In the genomic region with DNA sequence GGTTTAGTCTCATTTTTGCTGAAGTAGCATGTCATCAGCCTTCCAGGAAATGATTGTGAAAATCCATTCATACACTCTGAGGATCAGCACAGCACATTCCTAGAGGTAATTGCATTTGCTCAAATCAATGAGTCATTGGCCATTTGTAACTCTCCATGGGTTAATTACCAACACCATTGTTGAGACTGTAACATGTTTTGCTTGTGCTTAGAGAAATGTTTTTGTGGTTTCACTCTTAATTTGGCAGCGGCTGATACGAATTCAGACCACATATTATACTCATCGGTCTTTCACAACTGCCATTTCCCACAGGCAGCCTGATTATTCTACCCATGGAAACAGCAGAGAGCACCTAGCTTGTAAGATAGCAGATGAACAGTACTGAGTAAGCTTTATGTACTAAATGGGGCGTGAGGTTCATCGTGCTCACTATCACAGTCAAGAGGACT, we compare ENCODE assay signal across 8 cellular contexts.
DNase-seq lines count a peak whose midpoint lies in the region; ATAC-seq, FAIRE-seq and TF ChIP-seq lines count a peak whose summit lies in the region.

No MANE protein-coding gene starts in this region.

- no peak overlapping the region for H3K4me3 Mint-ChIP-seq in activated CD8-positive, alpha-beta T cell treated with anti-CD3 and anti-CD28 coated beads for 36 hours
- H3K4me3 Mint-ChIP-seq in activated CD8-positive, alpha-beta T cell treated with anti-CD3 and anti-CD28 coated beads, Interleukin-2, amount 10 ng/mL, durations not matched to agents 7 days and 5 days, result no peak overlapping the region

- 62 to 83% (median 68%) methylated on average over 5 of the region's 5 CpGs for WGBS in spleen, 5 donors

- CTCF ChIA-PET in activated CD8-positive, alpha-beta T cell treated with anti-CD3 and anti-CD28 coated beads for 36 hours (lab: Charles Lee), result interaction anchor here (0.8 kb wide), 1 partner anchor 464 kb away, joined by 3 read pairs; no protein-coding TSS in a partner anchor
- CTCF ChIA-PET in activated CD8-positive, alpha-beta T cell treated with anti-CD3 and anti-CD28 coated beads, Interleukin-2, amount 10 ng/mL, durations not matched to agents 7 days and 5 days (lab: Charles Lee), result no interaction called here

- peak; percentile 60 for ATAC-seq in activated CD8-positive, alpha-beta T cell treated with anti-CD3 and anti-CD28 coated beads for 36 hours
- no peak for ATAC-seq in activated CD8-positive, alpha-beta T cell treated with anti-CD3 and anti-CD28 coated beads, Interleukin-2, amount 10 ng/mL, durations not matched to agents 7 days and 5 days
- no peak for ATAC-seq in GM21619 (IDR thresholded peaks at IDR 0.05; ENCODE audit: unreplicated experiment)

- H3K36me3 Mint-ChIP-seq in activated CD8-positive, alpha-beta T cell treated with anti-CD3 and anti-CD28 coated beads for 36 hours (ENCODE audit: low read depth), result no peaks in the 10 kb centered on the region
- H3K36me3 Mint-ChIP-seq in activated CD8-positive, alpha-beta T cell treated with anti-CD3 and anti-CD28 coated beads, Interleukin-2, amount 10 ng/mL, durations not matched to agents 7 days and 5 days (ENCODE audit: low read depth), result no peaks in the 10 kb centered on the region

- H3K27ac ChIP-seq in spleen, result no peak overlapping the region
- H3K27ac ChIP-seq in kidney (ENCODE audit: low read depth in 2 of 2, low read length in 2 of 2), result no peak overlapping the region

- H3K27me3 Mint-ChIP-seq in activated CD8-positive, alpha-beta T cell treated with anti-CD3 and anti-CD28 coated beads for 36 hours, result peaks cover 27% of the 10 kb centered on the region
- H3K27me3 Mint-ChIP-seq in activated CD8-positive, alpha-beta T cell treated with anti-CD3 and anti-CD28 coated beads, Interleukin-2, amount 10 ng/mL, durations not matched to agents 7 days and 5 days (ENCODE audit: low read depth), result peaks cover 4% of the 10 kb centered on the region

- peaks cover 11% of the 10 kb centered on the region for H3K4me1 Mint-ChIP-seq in activated CD8-positive, alpha-beta T cell treated with anti-CD3 and anti-CD28 coated beads for 36 hours (ENCODE audit: low read depth)
- no peaks in the 10 kb centered on the region for H3K4me1 Mint-ChIP-seq in activated CD8-positive, alpha-beta T cell treated with anti-CD3 and anti-CD28 coated beads, Interleukin-2, amount 10 ng/mL, durations not matched to agents 7 days and 5 days (ENCODE audit: low read depth)

- H3K27me3 ChIP-seq in endocrine pancreas (ENCODE audit: control insufficient read depth, insufficient read depth, low read length), result no peaks in the 10 kb centered on the region
- no peaks in the 10 kb centered on the region for H3K27me3 ChIP-seq in spleen (replicated peaks in 1 of 7)

- H3K9ac ChIP-seq in endocrine pancreas (ENCODE audit: control insufficient read depth, insufficient read depth, low read length), result no peak overlapping the region
- no peak overlapping the region for H3K9ac ChIP-seq in kidney (ENCODE audit: low read length in 2 of 2)

- H3K4me3 ChIP-seq in endocrine pancreas (ENCODE audit: control insufficient read depth, insufficient read depth, low read length) (peak overlapping the region; percentile 35), retinal pigment epithelial cell (ENCODE audit: low read length) (no peak overlapping the region), spleen (no peak overlapping the region), kidney (ENCODE audit: low read length in 2 of 2) (no peak overlapping the region)

- H3K36me3 ChIP-seq in endocrine pancreas (ENCODE audit: control insufficient read depth, insufficient read depth, low read length) (no peaks in the 10 kb centered on the region), spleen (no peaks in the 10 kb centered on the region), kidney (ENCODE audit: control insufficient read depth in 1 of 2, insufficient read depth in 2 of 2, low read length in 2 of 2) (no peaks in the 10 kb centered on the region)

- no peak overlapping the region for H3K27ac Mint-ChIP-seq in activated CD8-positive, alpha-beta T cell treated with anti-CD3 and anti-CD28 coated beads for 36 hours
- no peak overlapping the region for H3K27ac Mint-ChIP-seq in activated CD8-positive, alpha-beta T cell treated with anti-CD3 and anti-CD28 coated beads, Interleukin-2, amount 10 ng/mL, durations not matched to agents 7 days and 5 days

- TF ChIP-seq POLR2A in spleen (IDR thresholded peaks at IDR 0.05), result no peak

- DNase-seq in activated CD8-positive, alpha-beta T cell treated with anti-CD3 and anti-CD28 coated beads for 36 hours, result peak; percentile 6
- no peak for DNase-seq in activated CD8-positive, alpha-beta T cell treated with anti-CD3 and anti-CD28 coated beads, Interleukin-2, amount 10 ng/mL, durations not matched to agents 7 days and 5 days
- DNase-seq in NCI-H2107 treated with DMSO at 0.1 percent for 48 hours (lab: John Stamatoyannopoulos, UW; ENCODE audit: unreplicated experiment) (peak; percentile 93), retinal pigment epithelial cell (ENCODE audit: low read depth) (peak; percentile 98), spleen (no peak), kidney (no peak)

- H3K9me3 ChIP-seq in endocrine pancreas (ENCODE audit: control insufficient read depth, low read length) (no peaks in the 10 kb centered on the region), spleen (peaks cover 0 to 6% (median 0%) of the 10 kb centered on the region in 8 donors), kidney (ENCODE audit: control insufficient read depth in 1 of 2, low read length in 2 of 2) (no peaks in the 10 kb centered on the region)

- TF ChIP-seq CTCF in activated CD8-positive, alpha-beta T cell treated with anti-CD3 and anti-CD28 coated beads for 36 hours (IDR thresholded peaks at IDR 0.05), result no peak
- TF ChIP-seq CTCF in retinal pigment epithelial cell (conservative IDR thresholded peaks at IDR 0.05; ENCODE audit: low read depth, low read length) (no peak), spleen (IDR thresholded peaks at IDR 0.05 in 8 of 11, conservative IDR thresholded peaks at IDR 0.05 in 3 of 11) (no peak), kidney (IDR thresholded peaks at IDR 0.05; ENCODE audit: borderline replicate concordance, extremely low read depth, insufficient read depth) (no peak)

- intact Hi-C loops in activated CD8-positive, alpha-beta T cell treated with anti-CD3 and anti-CD28 coated beads for 36 hours (cut with micrococcal nuclease), result loop anchor here (10.0 kb wide), 2 partner anchors 116 to 466 kb away; no protein-coding TSS in a partner anchor
- intact Hi-C loops in spleen (cut with DNase I; ENCODE audit: low total_unique reads), result no loop called here
- intact Hi-C loops in kidney (cut with DNase I), result loop anchor here (10.0 kb wide), 1 partner anchor 466 kb away; no protein-coding TSS in a partner anchor

- FAIRE-seq in kidney (lab: Jason Lieb, UNC), result no peak

- no peaks in the 10 kb centered on the region for H3K4me1 ChIP-seq in endocrine pancreas (ENCODE audit: control insufficient read depth, insufficient read depth, low read length)
- H3K4me1 ChIP-seq in spleen, result peaks cover 0 to 4% (median 0%) of the 10 kb centered on the region in 6 donors
- no peaks in the 10 kb centered on the region for H3K4me1 ChIP-seq in kidney (ENCODE audit: control insufficient read depth in 1 of 2, insufficient read depth in 1 of 2, low read depth in 1 of 2, low read length in 2 of 2)

- no peaks in the 10 kb centered on the region for H3K9me3 Mint-ChIP-seq in activated CD8-positive, alpha-beta T cell treated with anti-CD3 and anti-CD28 coated beads for 36 hours
- H3K9me3 Mint-ChIP-seq in activated CD8-positive, alpha-beta T cell treated with anti-CD3 and anti-CD28 coated beads, Interleukin-2, amount 10 ng/mL, durations not matched to agents 7 days and 5 days (ENCODE audit: insufficient read depth), result no peaks in the 10 kb centered on the region

- POLR2A ChIA-PET in activated CD8-positive, alpha-beta T cell treated with anti-CD3 and anti-CD28 coated beads for 36 hours (lab: Charles Lee), result no interaction called here
- POLR2A ChIA-PET in activated CD8-positive, alpha-beta T cell treated with anti-CD3 and anti-CD28 coated beads, Interleukin-2, amount 10 ng/mL, durations not matched to agents 7 days and 5 days (lab: Charles Lee), result no interaction called here

Comparison
In these comparisons a context has a peak if more than half of its experiments do, and no peak if none do; other contexts are left out.
1. DNase-seq: peak in activated CD8-positive, alpha-beta T cell treated with anti-CD3 and anti-CD28 coated beads for 36 hours (single experiment), NCI-H2107 treated with DMSO at 0.1 percent for 48 hours (single experiment) and retinal pigment epithelial cell (single experiment); none in activated CD8-positive, alpha-beta T cell treated with anti-CD3 and anti-CD28 coated beads, Interleukin-2, amount 10 ng/mL, durations not matched to agents 7 days and 5 days (single experiment), spleen (single experiment) and kidney (single experiment).